1 cellular context compared by ENCODE assay signal in genomic region chr2:46666044-46666662, GRCh38.
TF ChIP-seq lines count a peak whose summit lies in the region.

No MANE protein-coding gene starts in this region.

TF ChIP-seq in IMR-90, 13 proteins besides CTCF, POLR2A, EP300 and RAD21:
- TF ChIP-seq, protein P1, sequence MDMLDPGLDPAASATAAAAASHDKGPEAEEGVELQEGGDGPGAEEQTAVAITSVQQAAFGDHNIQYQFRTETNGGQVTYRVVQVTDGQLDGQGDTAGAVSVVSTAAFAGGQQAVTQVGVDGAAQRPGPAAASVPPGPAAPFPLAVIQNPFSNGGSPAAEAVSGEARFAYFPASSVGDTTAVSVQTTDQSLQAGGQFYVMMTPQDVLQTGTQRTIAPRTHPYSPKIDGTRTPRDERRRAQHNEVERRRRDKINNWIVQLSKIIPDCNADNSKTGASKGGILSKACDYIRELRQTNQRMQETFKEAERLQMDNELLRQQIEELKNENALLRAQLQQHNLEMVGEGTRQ (IDR thresholded peaks at IDR 0.05; ENCODE audit: low read depth, low read length), result no peak
- no peak for TF ChIP-seq BHLHE40 (IDR thresholded peaks at IDR 0.05; ENCODE audit: low read depth, low read length)
- TF ChIP-seq RCOR1 (IDR thresholded peaks at IDR 0.05; ENCODE audit: insufficient replicate concordance, low read length), result no peak
- TF ChIP-seq RFX5 (IDR thresholded peaks at IDR 0.05; ENCODE audit: low read depth, low read length), result no peak
- no peak for TF ChIP-seq ELK1 (IDR thresholded peaks at IDR 0.05; ENCODE audit: borderline replicate concordance, low read depth, low read length)
- no peak for TF ChIP-seq MXI1 (IDR thresholded peaks at IDR 0.05; ENCODE audit: borderline replicate concordance, low read depth, low read length)
- TF ChIP-seq FOS (IDR thresholded peaks at IDR 0.05; ENCODE audit: low read depth, low read length), result no peak
- TF ChIP-seq MAFK (IDR thresholded peaks at IDR 0.05; ENCODE audit: low read depth, low read length), result no peak
- TF ChIP-seq CEBPB (IDR thresholded peaks at IDR 0.05; ENCODE audit: low read depth, low read length), result no peak
- no peak for TF ChIP-seq SMC3 (IDR thresholded peaks at IDR 0.05; ENCODE audit: low read depth, low read length)
- TF ChIP-seq MAZ (IDR thresholded peaks at IDR 0.05; ENCODE audit: borderline replicate concordance, low read depth, low read length), result no peak
- TF ChIP-seq CHD1 (IDR thresholded peaks at IDR 0.05; ENCODE audit: low read depth, low read length), result no peak
- no peak for TF ChIP-seq NFE2L2 (IDR thresholded peaks at IDR 0.05; ENCODE audit: low read depth, low read length)
